Comparison of ENCODE assay signal across 1 cellular context in the genomic region with DNA sequence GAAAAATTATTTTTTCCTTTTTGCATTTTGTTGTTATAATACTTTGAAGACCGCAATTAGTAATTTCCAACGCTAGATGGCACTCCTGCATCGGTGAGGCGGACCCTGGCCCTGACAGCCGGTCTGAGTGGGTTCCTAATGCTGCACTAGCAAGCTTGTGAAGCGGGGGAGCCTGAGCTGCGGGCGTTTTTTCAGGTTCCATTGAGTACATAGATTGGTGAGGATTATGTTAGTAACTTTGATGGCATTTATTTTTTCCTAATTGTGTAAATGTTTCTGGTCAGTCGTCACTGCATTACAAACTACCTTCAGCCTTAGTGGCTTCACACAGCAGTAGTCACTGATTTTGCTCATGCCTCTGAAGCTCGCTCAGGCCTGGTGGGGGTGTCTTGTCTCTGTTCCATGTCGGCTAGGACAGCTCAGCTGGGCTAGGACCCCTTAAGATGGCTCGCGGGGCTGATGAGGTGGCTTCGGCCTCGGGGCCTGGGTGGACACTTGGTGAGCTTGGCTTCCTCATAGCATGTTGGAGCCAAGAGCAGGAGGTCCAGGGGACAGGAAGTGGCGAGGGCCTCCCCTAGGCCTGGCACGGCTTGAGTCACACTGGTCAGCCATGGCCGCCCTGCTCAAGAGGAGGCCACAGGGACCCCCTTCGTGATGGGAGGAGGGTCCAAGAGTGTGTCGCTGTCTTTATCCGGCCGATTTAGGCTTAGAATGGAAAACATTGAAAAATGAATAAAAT.
TF ChIP-seq lines count a peak whose summit lies in the region.

No MANE protein-coding gene starts in this region.

TF ChIP-seq in GM12878, 131 proteins besides CTCF, POLR2A, EP300 and RAD21:
- TF ChIP-seq, protein P1, sequence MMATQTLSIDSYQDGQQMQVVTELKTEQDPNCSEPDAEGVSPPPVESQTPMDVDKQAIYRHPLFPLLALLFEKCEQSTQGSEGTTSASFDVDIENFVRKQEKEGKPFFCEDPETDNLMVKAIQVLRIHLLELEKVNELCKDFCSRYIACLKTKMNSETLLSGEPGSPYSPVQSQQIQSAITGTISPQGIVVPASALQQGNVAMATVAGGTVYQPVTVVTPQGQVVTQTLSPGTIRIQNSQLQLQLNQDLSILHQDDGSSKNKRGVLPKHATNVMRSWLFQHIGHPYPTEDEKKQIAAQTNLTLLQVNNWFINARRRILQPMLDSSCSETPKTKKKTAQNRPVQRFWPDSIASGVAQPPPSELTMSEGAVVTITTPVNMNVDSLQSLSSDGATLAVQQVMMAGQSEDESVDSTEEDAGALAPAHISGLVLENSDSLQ (IDR thresholded peaks at IDR 0.05): 0 out of 2 replicates have a peak, but pooled peaks have one; percentile 2
- TF ChIP-seq RUNX3 (IDR thresholded peaks at IDR 0.05; ENCODE audit: low read length) (peak; percentile 79), ETV6 (conservative IDR thresholded peaks at IDR 0.05 in 1 of 2, IDR thresholded peaks at IDR 0.05 in 1 of 2; ENCODE audit: borderline replicate concordance in 1 of 2, low read depth in 1 of 2) (no peak), SMC3 (IDR thresholded peaks at IDR 0.05; ENCODE audit: borderline replicate concordance, low read length) (peak; percentile 56; the same call in 1 of the 2 replicates), ZZZ3 (IDR thresholded peaks at IDR 0.05; ENCODE audit: control insufficient read depth, insufficient read length, low read depth) (no peak), SREBF1 (IDR thresholded peaks at IDR 0.05; ENCODE audit: low read length) (no peak)
